In genomic region chr6:156845447-156845846, GRCh38 we compare ENCODE assay signal across 17 cellular contexts.
DNase-seq lines count a peak whose midpoint lies in the region; ATAC-seq and TF ChIP-seq lines count a peak whose summit lies in the region.
"Had no signal": no experiment of that assay in that cellular context is flagged by ENCODE, and none has a peak within 500 bp of the region (broad histone marks: within the 10 kb centered on the region; RNA-seq: fewer than 3 reads in every experiment).

No MANE protein-coding gene starts in this region.

- ATAC-seq in stimulated activated naive CD8-positive, alpha-beta T cell treated with anti-CD3 and anti-CD28 coated beads, Interleukin-15, amount 100 ng/mL, for 72 hours, result no peak
- ATAC-seq in HG02642 (IDR thresholded peaks at IDR 0.05; ENCODE audit: poor library complexity, unreplicated experiment), result no peak
- ATAC-seq: activated T-cell treated with anti-CD3 and anti-CD28 coated beads, Interleukin-2, amount 50 U/mL, for 4 hours; esophagus mucosa; lower lobe of right lung; SK-N-SH treated with all-trans-retinoic acid at 6 μM for 48 hours had no signal

- H3K27me3 Mint-ChIP-seq in stimulated activated naive CD8-positive, alpha-beta T cell treated with anti-CD3 and anti-CD28 coated beads, Interleukin-15, Interleukin-2, amounts not matched to agents 100 ng/mL and 50 ng/mL, for 24 hours, result no peaks in the 10 kb centered on the region
- no peaks in the 10 kb centered on the region for H3K27me3 Mint-ChIP-seq in stimulated activated naive CD8-positive, alpha-beta T cell treated with anti-CD3 and anti-CD28 coated beads, Interleukin-15, amount 100 ng/mL, for 72 hours
- H3K27me3 Mint-ChIP-seq in glutamatergic neuron (ENCODE audit: unreplicated experiment), result no peaks in the 10 kb centered on the region
- H3K27me3 Mint-ChIP-seq: activated CD4-positive, alpha-beta memory T cell treated with anti-CD3 and anti-CD28 coated beads for 36 hours had no signal

- H3K4me3 ChIP-seq in OCI-LY1 (ENCODE audit: low read depth, low read length, poor library complexity, severe bottlenecking), result no peak overlapping the region
- H3K4me3 ChIP-seq: GM23248, lower lobe of right lung had no signal

- H3K4me1 ChIP-seq in OCI-LY1 (ENCODE audit: insufficient read depth, low read length, severe bottlenecking), result peaks cover 64% of the 10 kb centered on the region

- no peaks in the 10 kb centered on the region for H3K9me2 ChIP-seq in OCI-LY1 (ENCODE audit: low read depth, low read length)

- H3K9me3 ChIP-seq in OCI-LY1 (ENCODE audit: low read length), result no peaks in the 10 kb centered on the region
- H3K9me3 ChIP-seq: lower lobe of right lung had no signal

- H3K27me3 ChIP-seq in OCI-LY1 (ENCODE audit: insufficient read depth, low read length), result no peaks in the 10 kb centered on the region

- no peak overlapping the region for H3K9ac ChIP-seq in OCI-LY1 (ENCODE audit: low read length)
- H3K9ac ChIP-seq: GM23248, parathyroid adenoma had no signal

- H3K79me2 ChIP-seq in OCI-LY1 (ENCODE audit: insufficient read depth, low read length), result peaks cover 87% of the 10 kb centered on the region

- H3K36me3 ChIP-seq in OCI-LY1 (ENCODE audit: insufficient read depth, low read length), result peaks cover 5% of the 10 kb centered on the region; the same call in 1 of the 2 replicates
- H3K36me3 ChIP-seq: lower lobe of right lung had no signal

- peaks cover 5% of the 10 kb centered on the region for H3K36me3 Mint-ChIP-seq in stimulated activated naive CD8-positive, alpha-beta T cell treated with anti-CD3 and anti-CD28 coated beads, Interleukin-15, Interleukin-2, amounts not matched to agents 100 ng/mL and 50 ng/mL, for 24 hours (ENCODE audit: low read depth)
- H3K36me3 Mint-ChIP-seq in glutamatergic neuron (ENCODE audit: unreplicated experiment), result no peaks in the 10 kb centered on the region

- peak overlapping the region; percentile 68 for H3K27ac Mint-ChIP-seq in stimulated activated naive CD8-positive, alpha-beta T cell treated with anti-CD3 and anti-CD28 coated beads, Interleukin-15, Interleukin-2, amounts not matched to agents 100 ng/mL and 50 ng/mL, for 24 hours
- no peak overlapping the region for H3K27ac Mint-ChIP-seq in stimulated activated naive CD8-positive, alpha-beta T cell treated with anti-CD3 and anti-CD28 coated beads, Interleukin-15, amount 100 ng/mL, for 72 hours
- peak overlapping the region; percentile 23 for H3K27ac Mint-ChIP-seq in glutamatergic neuron (ENCODE audit: unreplicated experiment)
- H3K27ac Mint-ChIP-seq: activated CD4-positive, alpha-beta memory T cell treated with anti-CD3 and anti-CD28 coated beads for 36 hours had no signal

- H3K4me1 Mint-ChIP-seq in stimulated activated naive CD8-positive, alpha-beta T cell treated with anti-CD3 and anti-CD28 coated beads, Interleukin-15, Interleukin-2, amounts not matched to agents 100 ng/mL and 50 ng/mL, for 24 hours (ENCODE audit: low read depth), result peaks cover 93% of the 10 kb centered on the region
- H3K4me1 Mint-ChIP-seq in stimulated activated naive CD8-positive, alpha-beta T cell treated with anti-CD3 and anti-CD28 coated beads, Interleukin-15, amount 100 ng/mL, for 72 hours, result peaks cover 81% of the 10 kb centered on the region
- peaks cover 56% of the 10 kb centered on the region for H3K4me1 Mint-ChIP-seq in glutamatergic neuron (ENCODE audit: low read depth, unreplicated experiment)

- peak overlapping the region; percentile 6 for H3K4me3 Mint-ChIP-seq in stimulated activated naive CD8-positive, alpha-beta T cell treated with anti-CD3 and anti-CD28 coated beads, Interleukin-15, Interleukin-2, amounts not matched to agents 100 ng/mL and 50 ng/mL, for 24 hours
- no peak overlapping the region for H3K4me3 Mint-ChIP-seq in stimulated activated naive CD8-positive, alpha-beta T cell treated with anti-CD3 and anti-CD28 coated beads, Interleukin-15, amount 100 ng/mL, for 72 hours
- H3K4me3 Mint-ChIP-seq in glutamatergic neuron (ENCODE audit: unreplicated experiment), result no peak overlapping the region
- H3K4me3 Mint-ChIP-seq: activated CD4-positive, alpha-beta memory T cell treated with anti-CD3 and anti-CD28 coated beads for 36 hours; activated T-cell treated with anti-CD3 and anti-CD28 coated beads, Interleukin-2, amount 50 U/mL, for 4 hours had no signal

- H4K20me1 ChIP-seq in OCI-LY1 (ENCODE audit: insufficient read depth, low read length), result 0 out of 2 replicates have a peak, but pooled peaks cover 4% of the 10 kb centered on the region

- no peak overlapping the region for H2AFZ ChIP-seq in OCI-LY1 (ENCODE audit: low read length)
- H2AFZ ChIP-seq: GM23248, parathyroid adenoma had no signal

- H3K4me2 ChIP-seq in OCI-LY1 (ENCODE audit: low read length), result no peak overlapping the region

- TF ChIP-seq CTCF in OCI-LY1 (IDR thresholded peaks at IDR 0.05; ENCODE audit: low read length) (no peak), glutamatergic neuron (IDR thresholded peaks at IDR 0.05; ENCODE audit: partially characterized antibody, unreplicated experiment) (no peak)

- H3K9me3 Mint-ChIP-seq in stimulated activated naive CD8-positive, alpha-beta T cell treated with anti-CD3 and anti-CD28 coated beads, Interleukin-15, Interleukin-2, amounts not matched to agents 100 ng/mL and 50 ng/mL, for 24 hours, result no peaks in the 10 kb centered on the region
- H3K9me3 Mint-ChIP-seq in stimulated activated naive CD8-positive, alpha-beta T cell treated with anti-CD3 and anti-CD28 coated beads, Interleukin-15, amount 100 ng/mL, for 72 hours, result no peaks in the 10 kb centered on the region
- peaks cover 10% of the 10 kb centered on the region for H3K9me3 Mint-ChIP-seq in glutamatergic neuron (ENCODE audit: unreplicated experiment)
- H3K9me3 Mint-ChIP-seq: activated CD4-positive, alpha-beta memory T cell treated with anti-CD3 and anti-CD28 coated beads for 36 hours; activated T-cell treated with anti-CD3 and anti-CD28 coated beads, Interleukin-2, amount 50 U/mL, for 4 hours had no signal

- no peak for DNase-seq in stimulated activated naive CD8-positive, alpha-beta T cell treated with anti-CD3 and anti-CD28 coated beads, Interleukin-15, amount 100 ng/mL, for 72 hours
- DNase-seq in glutamatergic neuron (no peak), C1 segment of cervical spinal cord (lab: John Stamatoyannopoulos, UW) (no peak), NCI-H2081 (lab: John Stamatoyannopoulos, UW) (no peak)
- DNase-seq in stimulated activated CD4-positive, alpha-beta T cell treated with anti-CD3 and anti-CD28 coated beads, Interleukin-4, amount 100 ng/mL, for 1 hour, result no peak
- DNase-seq: activated CD4-positive, alpha-beta memory T cell treated with anti-CD3 and anti-CD28 coated beads for 36 hours; activated T-cell treated with anti-CD3 and anti-CD28 coated beads, Interleukin-2, amount 50 U/mL, for 4 hours; amniotic stem cell; GDM1; GM23248; lower lobe of right lung had no signal

- H3F3A ChIP-seq in OCI-LY1 (ENCODE audit: insufficient read depth, low read length), result no peaks in the 10 kb centered on the region

- H3K27ac ChIP-seq in OCI-LY1 (ENCODE audit: low read depth, low read length, poor library complexity, severe bottlenecking), result peak overlapping the region; percentile 24
- H3K27ac ChIP-seq: GM23248, lower lobe of right lung, parathyroid adenoma had no signal

Comparison
In these comparisons a context has a peak if more than half of its experiments do, and no peak if none do; other contexts are left out.
1. H3K27ac Mint-ChIP-seq: peak in stimulated activated naive CD8-positive, alpha-beta T cell treated with anti-CD3 and anti-CD28 coated beads, Interleukin-15, Interleukin-2, amounts not matched to agents 100 ng/mL and 50 ng/mL, for 24 hours (single experiment) and glutamatergic neuron (single experiment); none in stimulated activated naive CD8-positive, alpha-beta T cell treated with anti-CD3 and anti-CD28 coated beads, Interleukin-15, amount 100 ng/mL, for 72 hours (0 of 2).